Comparison of ENCODE assay signal across 8 cellular contexts in genomic region chr15:90191795-90192494, GRCh38. TPM values are rescaled to one million over a fixed set of nuclear protein-coding genes. Genes with fewer than 3 reads are reported as not detected.
DNase-seq lines count a peak whose midpoint lies in the region; ATAC-seq and TF ChIP-seq lines count a peak whose summit lies in the region.

No MANE protein-coding gene starts in this region.

- no peak for TF ChIP-seq CTCF in BE2C (IDR thresholded peaks at IDR 0.05; ENCODE audit: low read depth, low read length)
- TF ChIP-seq CTCF in heart right ventricle (IDR thresholded peaks at IDR 0.05), result no peak

- H3K27ac ChIP-seq in heart right ventricle, result peak overlapping the region; percentile 44 to 80 (median 60)

- H3K4me1 ChIP-seq in BE2C (peaks cover 15% of the 10 kb centered on the region), heart right ventricle (peaks cover 10 to 71% (median 27%) of the 10 kb centered on the region in 9 donors)

- peaks cover 33% of the 10 kb centered on the region for H3K4me1 Mint-ChIP-seq in activated T-helper 2 cell treated with anti-CD3 and anti-CD28 coated beads, Interferon-gamma antibody, Interleukin-2, Interleukin-4, amounts not matched to agents 10 μg/mL and 5 μg/mL and 100 μg/mL, durations not matched to agents 14 hours and 24 hours and 36 hours (ENCODE audit: low read depth)

- 24 to 33% methylated on average over 7 of the region's 7 CpGs for WGBS in heart right ventricle, 2 donors

- H3K36me3 ChIP-seq in BE2C (no peaks in the 10 kb centered on the region), heart right ventricle (peaks cover 0 to 3% (median 0%) of the 10 kb centered on the region in 9 donors)

- intact Hi-C loops in activated T-helper 2 cell treated with anti-CD3 and anti-CD28 coated beads, Interferon-gamma antibody, Interleukin-2, Interleukin-4, amounts not matched to agents 10 μg/mL and 5 μg/mL and 100 μg/mL, durations not matched to agents 14 hours and 24 hours and 36 hours (cut with micrococcal nuclease), result no loop called here
- intact Hi-C loops in heart right ventricle (cut with DNase I), result loop anchor here in 1 of 10 donors (5.0 kb wide), 1 partner anchor 35 kb away; no protein-coding TSS in a partner anchor
- intact Hi-C loops in sciatic nerve (cut with DNase I), result no loop called here

- H3K27me3 ChIP-seq in BE2C, result no peaks in the 10 kb centered on the region
- no peaks in the 10 kb centered on the region for H3K27me3 ChIP-seq in heart right ventricle

- H3K4me3 Mint-ChIP-seq in activated T-helper 2 cell treated with anti-CD3 and anti-CD28 coated beads, Interferon-gamma antibody, Interleukin-2, Interleukin-4, amounts not matched to agents 10 μg/mL and 5 μg/mL and 100 μg/mL, durations not matched to agents 14 hours and 24 hours and 36 hours (ENCODE audit: low read depth), result peak overlapping the region; percentile 35

- H3K4me3 ChIP-seq in BE2C (ENCODE audit: low read depth, low read length) (no peak overlapping the region), heart right ventricle (no peak overlapping the region)

- H3K27me3 Mint-ChIP-seq in activated T-helper 2 cell treated with anti-CD3 and anti-CD28 coated beads, Interferon-gamma antibody, Interleukin-2, Interleukin-4, amounts not matched to agents 10 μg/mL and 5 μg/mL and 100 μg/mL, durations not matched to agents 14 hours and 24 hours and 36 hours (ENCODE audit: low read depth), result no peaks in the 10 kb centered on the region

- no peak overlapping the region for H3K27ac Mint-ChIP-seq in activated T-helper 2 cell treated with anti-CD3 and anti-CD28 coated beads, Interferon-gamma antibody, Interleukin-2, Interleukin-4, amounts not matched to agents 10 μg/mL and 5 μg/mL and 100 μg/mL, durations not matched to agents 14 hours and 24 hours and 36 hours

- H3K9me3 ChIP-seq in BE2C, result no peaks in the 10 kb centered on the region
- H3K9me3 ChIP-seq in heart right ventricle, result no peaks in the 10 kb centered on the region

- H3K36me3 Mint-ChIP-seq in activated T-helper 2 cell treated with anti-CD3 and anti-CD28 coated beads, Interferon-gamma antibody, Interleukin-2, Interleukin-4, amounts not matched to agents 10 μg/mL and 5 μg/mL and 100 μg/mL, durations not matched to agents 14 hours and 24 hours and 36 hours (ENCODE audit: low read depth), result peaks cover 14% of the 10 kb centered on the region

- H3K9me3 Mint-ChIP-seq in activated T-helper 2 cell treated with anti-CD3 and anti-CD28 coated beads, Interferon-gamma antibody, Interleukin-2, Interleukin-4, amounts not matched to agents 10 μg/mL and 5 μg/mL and 100 μg/mL, durations not matched to agents 14 hours and 24 hours and 36 hours, result no peaks in the 10 kb centered on the region

- ATAC-seq in GM18909 (IDR thresholded peaks at IDR 0.05; ENCODE audit: poor library complexity, unreplicated experiment) (peak; percentile 80), HG03432 (IDR thresholded peaks at IDR 0.05; ENCODE audit: unreplicated experiment) (peak; percentile 72), heart right ventricle (peak; percentile 77 to 93 (median 81)), sciatic nerve (peak; percentile 81)

- DNase-seq in BE2C (peak; percentile 95), NCI-H524 (lab: John Stamatoyannopoulos, UW) (peak; percentile 83 to 94), heart right ventricle (peak; percentile 63 to 74), sciatic nerve (ENCODE audit: low spot score) (peak; percentile 89)
- DNase-seq in activated T-helper 2 cell treated with anti-CD3 and anti-CD28 coated beads, Interferon-gamma antibody, Interleukin-2, Interleukin-4, amounts not matched to agents 10 μg/mL and 5 μg/mL and 100 μg/mL, durations not matched to agents 14 hours and 24 hours and 36 hours (ENCODE audit: low spot score), result peak; percentile 23
- DNase-seq in effector CD4-positive, alpha-beta T cell, result no peak

RNA-seq across cellular contexts. Expression of gene SEMA4B, which starts 9.2 kb away (rescaled TPM):
- 23.0 TPM for polyA plus RNA-seq in BE2C (2012; ENCODE audit: insufficient read depth, insufficient read length, low read depth)
- total RNA-seq in activated T-helper 2 cell treated with anti-CD3 and anti-CD28 coated beads, Interferon-gamma antibody, Interleukin-2, Interleukin-4, amounts not matched to agents 10 μg/mL and 5 μg/mL and 100 μg/mL, durations not matched to agents 14 hours and 24 hours and 36 hours, result 28.3 and 30.2 TPM in 2 replicates
- total RNA-seq in heart right ventricle (10 to 100 TPM in 9 of 10 donors, 1 to 10 TPM in 1; 9.9 to 76.7 (median 15.1) TPM), sciatic nerve (55.9 TPM)
- polyA plus RNA-seq in heart right ventricle, result 10 to 100 TPM; 24.7 to 27.0 TPM

RNA-seq across cellular contexts. Expression of gene CIB1, which starts 41.8 kb away (rescaled TPM):
- polyA plus RNA-seq in BE2C (2012; ENCODE audit: insufficient read depth, insufficient read length, low read depth), result 35.4 TPM
- 159 and 162 TPM in 2 replicates for total RNA-seq in activated T-helper 2 cell treated with anti-CD3 and anti-CD28 coated beads, Interferon-gamma antibody, Interleukin-2, Interleukin-4, amounts not matched to agents 10 μg/mL and 5 μg/mL and 100 μg/mL, durations not matched to agents 14 hours and 24 hours and 36 hours
- total RNA-seq in heart right ventricle (10 to 100 TPM; 70.5 to 95.6 (median 77.7) TPM), sciatic nerve (43.3 TPM)
- polyA plus RNA-seq in heart right ventricle, result 100 to 1,000 TPM in 1 of 2 donors, 10 to 100 TPM in 1; 80.2 to 144 TPM

RNA-seq across cellular contexts. Expression of gene GDPGP1, which starts 42.1 kb away (rescaled TPM):
- 1.6 TPM for polyA plus RNA-seq in BE2C (2012; ENCODE audit: insufficient read depth, insufficient read length, low read depth)
- total RNA-seq in activated T-helper 2 cell treated with anti-CD3 and anti-CD28 coated beads, Interferon-gamma antibody, Interleukin-2, Interleukin-4, amounts not matched to agents 10 μg/mL and 5 μg/mL and 100 μg/mL, durations not matched to agents 14 hours and 24 hours and 36 hours, result 11.4 and 12.0 TPM in 2 replicates
- total RNA-seq in heart right ventricle (10 to 100 TPM; 11.4 to 16.3 (median 13.0) TPM), sciatic nerve (5.4 TPM)
- 1 to 10 TPM; 3.0 to 4.9 TPM for polyA plus RNA-seq in heart right ventricle

RNA-seq across cellular contexts. Expression of gene TTLL13, which starts 57.4 kb away (rescaled TPM):
- polyA plus RNA-seq in BE2C (2012; ENCODE audit: insufficient read depth, insufficient read length, low read depth), result not detected
- 0.34 and 1.3 TPM in 2 replicates for total RNA-seq in activated T-helper 2 cell treated with anti-CD3 and anti-CD28 coated beads, Interferon-gamma antibody, Interleukin-2, Interleukin-4, amounts not matched to agents 10 μg/mL and 5 μg/mL and 100 μg/mL, durations not matched to agents 14 hours and 24 hours and 36 hours
- total RNA-seq in heart right ventricle (under 1 TPM in 6 of 10 donors, not detected in 4; 0.19 to 0.78 (median 0.24) TPM), sciatic nerve (0.71 TPM)
- under 1 TPM; 0.09 to 0.44 TPM for polyA plus RNA-seq in heart right ventricle
